11 cellular contexts compared by ENCODE assay signal in genomic region chr1:151908228-151908691, GRCh38. TPM values are rescaled to one million over a fixed set of nuclear protein-coding genes. Genes with fewer than 3 reads are reported as not detected.
A peak's percentile ranks its signal among the peaks of the same experiment; 100 is the strongest.
DNase-seq lines count a peak whose midpoint lies in the region; FAIRE-seq and TF ChIP-seq lines count a peak whose summit lies in the region.
"Had no signal": no experiment of that assay in that cellular context is flagged by ENCODE, and none has a peak within 500 bp of the region (broad histone marks: within the 10 kb centered on the region; RNA-seq: fewer than 3 reads in every experiment).

No MANE protein-coding gene starts in this region.

- no peaks in the 10 kb centered on the region for H3K9me2 ChIP-seq in OCI-LY7 (ENCODE audit: insufficient read depth, low read length)

- TF ChIP-seq CTCF in OCI-LY7 (conservative IDR thresholded peaks at IDR 0.05; ENCODE audit: low read length): peak; percentile 72; the same call in 1 of the 2 replicates

- no peaks in the 10 kb centered on the region for H3K79me2 ChIP-seq in OCI-LY7 (ENCODE audit: insufficient read depth, low read depth, low read length)

- no peak for TF ChIP-seq POLR2A in GM12892 (IDR thresholded peaks at IDR 0.05; ENCODE audit: low read depth, low read length)

- no peak overlapping the region; the same call in 1 of the 2 replicates for H2AFZ ChIP-seq in OCI-LY7 (ENCODE audit: low read length)

- CTCF ChIA-PET in OCI-LY7 (lab: Charles Lee; ENCODE audit: unreplicated experiment): no interaction called here

- TSS peak; percentile 82 for BruUV-seq in OCI-LY7 (replicated peaks; lab: Mats Ljungman, UMichigan)

- peaks cover 11% of the 10 kb centered on the region for H3K4me1 ChIP-seq in OCI-LY7 (ENCODE audit: insufficient read depth, low read length, poor library complexity, severe bottlenecking)
- peaks cover 28% of the 10 kb centered on the region for H3K4me1 ChIP-seq in effector memory CD4-positive, alpha-beta T cell (ENCODE audit: control insufficient read depth, insufficient read depth, low read length, poor library complexity, severe bottlenecking)

- intact Hi-C loops in OCI-LY7 (cut with micrococcal nuclease; ENCODE audit: unreplicated experiment): loop anchor here (2.0 to 10.0 kb wide), 3 partner anchors 19 to 113 kb away; partner anchors contain the start of gene TDRKH

- no peaks in the 10 kb centered on the region for H3K27me3 ChIP-seq in effector memory CD4-positive, alpha-beta T cell (replicated peaks; ENCODE audit: control insufficient read depth, insufficient read depth, low read length, poor library complexity, severe bottlenecking)

- H3K9me3 ChIP-seq in OCI-LY7 (ENCODE audit: low read length): peaks cover 19% of the 10 kb centered on the region
- H3K9me3 ChIP-seq in effector memory CD4-positive, alpha-beta T cell (ENCODE audit: control insufficient read depth, low read length): no peaks in the 10 kb centered on the region

- H4K20me1 ChIP-seq in OCI-LY7 (ENCODE audit: insufficient read depth, low read length): no peaks in the 10 kb centered on the region

- no peak overlapping the region for H3K27ac ChIP-seq in OCI-LY7 (ENCODE audit: low read depth, low read length, poor library complexity, severe bottlenecking)
- peak overlapping the region; percentile 82 for H3K27ac ChIP-seq in effector memory CD4-positive, alpha-beta T cell (ENCODE audit: insufficient read depth, low read length, poor library complexity, severe bottlenecking)
- H3K27ac ChIP-seq: SK-N-MC had no signal

- H3K4me3 ChIP-seq in OCI-LY7 (ENCODE audit: low read depth, low read length, poor library complexity, severe bottlenecking) (peak overlapping the region; percentile 70), skeletal muscle cell (ENCODE audit: low read depth, low read length) (peak overlapping the region; percentile 84)
- H3K4me3 ChIP-seq in effector memory CD4-positive, alpha-beta T cell (ENCODE audit: insufficient read depth, low read depth, low read length, poor library complexity, severe bottlenecking): no peak overlapping the region
- H3K4me3 ChIP-seq: SK-N-MC had no signal

- POLR2A ChIA-PET in OCI-LY7 (lab: Charles Lee): interaction anchor here (1.7 kb wide), 1 partner anchor 12 kb away, joined by 16 read pairs; no protein-coding TSS in a partner anchor

- no peak for FAIRE-seq in GM12892 (lab: Jason Lieb, UNC)
- FAIRE-seq: A204.1 had no signal

- H3K4me2 ChIP-seq in OCI-LY7 (ENCODE audit: low read length): peak overlapping the region; percentile 67

- peak; percentile 54 for DNase-seq in DMS 273 (lab: John Stamatoyannopoulos, UW; ENCODE audit: unreplicated experiment)
- DNase-seq in DMS 273 treated with DMSO at 0.1 percent for 48 hours (lab: John Stamatoyannopoulos, UW): no peak
- peak; percentile 27 for DNase-seq in OCI-LY7 (ENCODE audit: low spot score)
- no peak for DNase-seq in effector memory CD4-positive, alpha-beta T cell
- DNase-seq in skeletal muscle cell (ENCODE audit: low read depth): no peak
- no peak for DNase-seq in activated effector memory CD4-positive, alpha-beta T cell treated with anti-CD3 and anti-CD28 coated beads, Interleukin-2, amount 50 U/mL, for 16 hours
- no peak for DNase-seq in COLO668 (lab: John Stamatoyannopoulos, UW; ENCODE audit: unreplicated experiment)
- no peak for DNase-seq in GM12892 (ENCODE audit: insufficient read length)

- peaks cover 21% of the 10 kb centered on the region for H3K36me3 ChIP-seq in OCI-LY7 (ENCODE audit: insufficient read depth, low read length)
- H3K36me3 ChIP-seq in effector memory CD4-positive, alpha-beta T cell (ENCODE audit: control insufficient read depth, insufficient read depth, low read length): no peaks in the 10 kb centered on the region
- H3K36me3 ChIP-seq: neutrophil had no signal

RNA-seq across cellular contexts. Expression of gene THEM4, which starts 1.1 kb away (rescaled TPM):
- 7.2 TPM in 2 replicates for total RNA-seq in OCI-LY7 (2014; rRNA removed; shearing (Covaris generic))
- total RNA-seq in OCI-LY7 (2022): 21.5 and 23.3 TPM in 2 replicates
- 13.3 TPM for polyA plus RNA-seq in GM12892 (2012; ENCODE audit: missing spikeins)

RNA-seq across cellular contexts. Expression of gene THEM5, which starts 54.7 kb away (rescaled TPM):
- total RNA-seq in OCI-LY7 (2014; rRNA removed; shearing (Covaris generic)): not detected in 2 replicates
- total RNA-seq in OCI-LY7 (2022): not detected in 2 replicates
- not detected for polyA plus RNA-seq in GM12892 (2012; ENCODE audit: missing spikeins)

Comparison
In these comparisons a context has a peak if more than half of its experiments do, and no peak if none do; other contexts are left out.
1. DNase-seq: peak in DMS 273 (single experiment) and OCI-LY7 (single experiment); none in DMS 273 treated with DMSO at 0.1 percent for 48 hours (single experiment), effector memory CD4-positive, alpha-beta T cell (0 of 3), skeletal muscle cell (single experiment), activated effector memory CD4-positive, alpha-beta T cell treated with anti-CD3 and anti-CD28 coated beads, Interleukin-2, amount 50 U/mL, for 16 hours (single experiment), COLO668 (single experiment) and GM12892 (single experiment).